23 cellular contexts compared by ENCODE assay signal in genomic region chr5:10624244-10624643, GRCh38.
"Had no signal": no experiment of that assay in that cellular context is flagged by ENCODE, and none has a peak within 500 bp of the region (broad histone marks: within the 10 kb centered on the region; RNA-seq: fewer than 3 reads in every experiment).

No MANE protein-coding gene starts in this region.

- H3K27ac ChIP-seq: brain microvascular endothelial cell, coronary artery, gastrocnemius medialis, testis had no signal

- ATAC-seq: gastrocnemius medialis; left ventricle myocardium superior; natural killer cell treated with Interleukin-12 subunit alpha and Interleukin-12 subunit beta and Interleukin-15 and Interleukin-18, amount 100 ng/mL, for 72 hours; right cardiac atrium; stimulated activated naive CD8-positive, alpha-beta T cell treated with anti-CD3 and anti-CD28 coated beads, Interleukin-15, Interleukin-2, amounts not matched to agents 100 U/mL and 50 U/mL, for 24 hours; T-cell had no signal

- H3K4me3 ChIP-seq: coronary artery, dorsolateral prefrontal cortex, gastrocnemius medialis, spleen, testis, transverse colon had no signal

- H3K27me3 Mint-ChIP-seq: activated naive CD8-positive, alpha-beta T cell treated with anti-CD3 and anti-CD28 coated beads, Interleukin-2, amount 10 ng/mL, durations not matched to agents 7 days and 5 days had no signal

- H3K27me3 ChIP-seq: brain microvascular endothelial cell, dorsolateral prefrontal cortex, gastrocnemius medialis, spleen, testis, transverse colon had no signal

- H3K36me3 Mint-ChIP-seq: activated naive CD4-positive, alpha-beta T cell treated with anti-CD3 and anti-CD28 coated beads, Interleukin-2, amount 10 ng/mL, durations not matched to agents 7 days and 5 days had no signal

- FAIRE-seq: astrocyte, islet of Langerhans had no signal

- H3K9me3 ChIP-seq: gastrocnemius medialis, testis, transverse colon had no signal

- H3K9me3 Mint-ChIP-seq: activated naive CD8-positive, alpha-beta T cell treated with anti-CD3 and anti-CD28 coated beads, Interleukin-2, amount 10 ng/mL, durations not matched to agents 7 days and 5 days; natural killer cell treated with Interleukin-12 subunit alpha and Interleukin-12 subunit beta and Interleukin-15 and Interleukin-18, amount 100 ng/mL, for 72 hours had no signal

- DNase-seq: activated CD4-positive, alpha-beta memory T cell treated with anti-CD3 and anti-CD28 coated beads for 36 hours; activated CD4-positive, alpha-beta T cell treated with anti-CD3 and anti-CD28 coated beads for 48 hours; activated gamma-delta T cell; activated naive CD4-positive, alpha-beta T cell treated with anti-CD3 and anti-CD28 coated beads, Interleukin-2, amount 10 ng/mL, durations not matched to agents 7 days and 5 days; activated naive CD8-positive, alpha-beta T cell treated with anti-CD3 and anti-CD28 coated beads, Interleukin-2, amount 10 ng/mL, durations not matched to agents 7 days and 5 days; brain microvascular endothelial cell; dorsolateral prefrontal cortex; effector memory CD4-positive, alpha-beta T cell; erythroblast; gastrocnemius medialis; glutamatergic neuron; left ventricle myocardium superior; right cardiac atrium; spleen; stimulated activated naive CD8-positive, alpha-beta T cell treated with anti-CD3 and anti-CD28 coated beads, Interleukin-15, Interleukin-2, amounts not matched to agents 100 U/mL and 50 U/mL, for 24 hours; T-cell; testis; transverse colon had no signal

- H3K36me3 ChIP-seq: brain microvascular endothelial cell, gastrocnemius medialis, transverse colon had no signal

- H3K27ac Mint-ChIP-seq: activated CD4-positive, alpha-beta memory T cell treated with anti-CD3 and anti-CD28 coated beads for 36 hours; activated naive CD4-positive, alpha-beta T cell treated with anti-CD3 and anti-CD28 coated beads, Interleukin-2, amount 10 ng/mL, durations not matched to agents 7 days and 5 days; T-cell; T-helper 2 cell treated with Interferon-gamma antibody and Interleukin-4, amounts not matched to agents 5 μg/mL and 100 μg/mL, for 36 hours had no signal

- H3K4me3 Mint-ChIP-seq: activated CD4-positive, alpha-beta memory T cell treated with anti-CD3 and anti-CD28 coated beads for 36 hours; activated naive CD4-positive, alpha-beta T cell treated with anti-CD3 and anti-CD28 coated beads, Interleukin-2, amount 10 ng/mL, durations not matched to agents 7 days and 5 days; activated naive CD8-positive, alpha-beta T cell treated with anti-CD3 and anti-CD28 coated beads, Interleukin-2, amount 10 ng/mL, durations not matched to agents 7 days and 5 days; natural killer cell treated with Interleukin-12 subunit alpha and Interleukin-12 subunit beta and Interleukin-15 and Interleukin-18, amount 100 ng/mL, for 72 hours; T-cell; T-helper 2 cell treated with Interferon-gamma antibody and Interleukin-4, amounts not matched to agents 5 μg/mL and 100 μg/mL, for 36 hours had no signal
